Comparison of ENCODE assay signal across 15 cellular contexts in genomic region chr2:30303094-30303493, GRCh38.
"Had no signal": no experiment of that assay in that cellular context is flagged by ENCODE, and none has a peak within 500 bp of the region (broad histone marks: within the 10 kb centered on the region; RNA-seq: fewer than 3 reads in every experiment).

No MANE protein-coding gene starts in this region.

- DNase-seq: activated CD8-positive, alpha-beta memory T cell treated with anti-CD3 and anti-CD28 coated beads for 24 hours; activated CD8-positive, alpha-beta memory T cell treated with anti-CD3 and anti-CD28 coated beads, Interleukin-2, amount 50 U/mL, for 48 hours; activated gamma-delta T cell treated with Interleukin-2 at 50 U/mL for 16 hours; activated T-cell treated with anti-CD3 and anti-CD28 coated beads, Interleukin-2, amount 50 U/mL, for 72 hours; amygdala; body of pancreas; foreskin keratinocyte; midbrain; nephron progenitor cell; stimulated activated CD4-positive, alpha-beta T cell treated with anti-CD3 and anti-CD28 coated beads, Interleukin-2, amount 100 ng/mL, for 24 hours; stomach; upper lobe of left lung had no signal

- H3K9me3 Mint-ChIP-seq: nephron progenitor cell had no signal

- H3K27ac ChIP-seq: body of pancreas, foreskin keratinocyte, stomach, upper lobe of left lung had no signal

- H3K27ac Mint-ChIP-seq: activated T-cell treated with anti-CD3 and anti-CD28 coated beads, Interleukin-2, amount 50 U/mL, for 72 hours had no signal

- H3K4me3 Mint-ChIP-seq: activated T-cell treated with anti-CD3 and anti-CD28 coated beads, Interleukin-2, amount 50 U/mL, for 72 hours; nephron progenitor cell had no signal

- ATAC-seq: activated CD4-positive, CD25-positive, alpha-beta regulatory T cell treated with anti-CD3 and anti-CD28 coated beads, Interleukin-2, amount 50 U/mL, for 24 hours; activated naive CD4-positive, alpha-beta T cell treated with anti-CD3 and anti-CD28 coated beads, Interleukin-2, amount 50 U/mL, for 72 hours; activated T-cell treated with anti-CD3 and anti-CD28 coated beads, Interleukin-2, amount 50 U/mL, for 72 hours; body of pancreas; foreskin keratinocyte had no signal

- H3K4me1 ChIP-seq: foreskin keratinocyte had no signal

- H3K27me3 ChIP-seq: body of pancreas, stomach, upper lobe of left lung had no signal

- H3K36me3 ChIP-seq: stomach, upper lobe of left lung had no signal

- H3K4me3 ChIP-seq: body of pancreas, lung, stomach, upper lobe of left lung had no signal
